ENCODE assay signal across 8 cellular contexts in genomic region chr18:13217466-13217961, GRCh38. TPM values are rescaled to one million over a fixed set of nuclear protein-coding genes. Genes with fewer than 3 reads are reported as not detected.
DNase-seq lines count a peak whose midpoint lies in the region; ATAC-seq and TF ChIP-seq lines count a peak whose summit lies in the region.

No MANE protein-coding gene starts in this region.

- H3K4me3 ChIP-seq in H7 (ENCODE audit: insufficient read depth, low read depth, low read length) (peak overlapping the region; percentile 79), right atrium auricular region (peak overlapping the region; percentile 70 to 92), rectal smooth muscle tissue (ENCODE audit: low read length) (peak overlapping the region; percentile 75)

- H3K36me3 ChIP-seq in H7 (replicated peaks; ENCODE audit: control insufficient read depth, insufficient read depth, low read length) (no peaks in the 10 kb centered on the region), right atrium auricular region (no peaks in the 10 kb centered on the region), rectal smooth muscle tissue (ENCODE audit: control insufficient read depth, insufficient read depth, low read length) (no peaks in the 10 kb centered on the region)

- no peak for ATAC-seq in GM21737 (IDR thresholded peaks at IDR 0.05; ENCODE audit: unreplicated experiment)

- H3K9me3 Mint-ChIP-seq in activated naive CD8-positive, alpha-beta T cell (ENCODE audit: low read depth) = no peaks in the 10 kb centered on the region

- H3K27ac ChIP-seq in right atrium auricular region (peak overlapping the region; percentile 94 to 96), rectal smooth muscle tissue (ENCODE audit: low read depth, low read length) (peak overlapping the region; percentile 75)

- H3K4me1 Mint-ChIP-seq in activated naive CD8-positive, alpha-beta T cell (ENCODE audit: low read depth) = peaks cover 38% of the 10 kb centered on the region

- in situ Hi-C loops in Caki2 (cut with HindIII; ENCODE audit: low pct_unique_long_range_greater_than_20kb, low sequenced_read_pairs) = no loop called here

- no peaks in the 10 kb centered on the region for H3K9me3 ChIP-seq in right atrium auricular region

- peaks cover 6% of the 10 kb centered on the region for H3K27me3 Mint-ChIP-seq in activated naive CD8-positive, alpha-beta T cell

- peaks cover under 1% of the 10 kb centered on the region for H3K36me3 Mint-ChIP-seq in activated naive CD8-positive, alpha-beta T cell

- DNase-seq in Caki2 (ENCODE audit: low read depth) (peak; percentile 53), H7 (peak; percentile 88), RPMI8226 (peak; percentile 42), right atrium auricular region (ENCODE audit: low spot score) (peak; percentile 78), NCI-H226 (no peak)

- H3K27ac Mint-ChIP-seq in activated naive CD8-positive, alpha-beta T cell = no peak overlapping the region

- H3K27me3 ChIP-seq in H7 (ENCODE audit: control insufficient read depth, insufficient read depth, low read length) (peaks cover 15% of the 10 kb centered on the region), right atrium auricular region (no peaks in the 10 kb centered on the region), rectal smooth muscle tissue (ENCODE audit: control insufficient read depth, insufficient read depth, low read length) (no peaks in the 10 kb centered on the region)

- TF ChIP-seq CTCF in right atrium auricular region (IDR thresholded peaks at IDR 0.05) = peak in 1 of 2 donors; percentile 4

- H3K4me3 Mint-ChIP-seq in activated naive CD8-positive, alpha-beta T cell = peak overlapping the region; percentile 23

- no peak overlapping the region for H3K9ac ChIP-seq in rectal smooth muscle tissue (ENCODE audit: low read length)

- peaks cover 0 to 45% of the 10 kb centered on the region in 2 donors for H3K4me1 ChIP-seq in right atrium auricular region
- H3K4me1 ChIP-seq in rectal smooth muscle tissue (ENCODE audit: control insufficient read depth, insufficient read depth, low read length) = peaks cover 25% of the 10 kb centered on the region

RNA-seq across cellular contexts. Expression of gene LDLRAD4, which starts 1.0 kb away (rescaled TPM):
- total RNA-seq in Caki2 (2014; rRNA removed; shearing (Covaris generic); ENCODE audit: low replicate concordance) = 0.44 TPM in 1 of 2 replicates, not detected in the other
- total RNA-seq in H7 (2014; rRNA removed; shearing (Covaris generic)) = 21.0 and 23.9 TPM in 2 replicates
- total RNA-seq in right atrium auricular region = 10 to 100 TPM; 33.1 to 41.2 TPM

Comparison
In these comparisons a context has a peak if more than half of its experiments do, and no peak if none do; other contexts are left out.
1. RNA of gene LDLRAD4, which starts 1.0 kb away (total RNA-seq): 33.1 to 41.2 TPM in right atrium auricular region and 21.0 to 23.9 TPM in H7; 0.44 TPM in Caki2; every median in the first group is over 10 times any median in the second.
2. Peak in every context shown above with its lines, with median percentiles within 50 percentile points of each other: H3K4me3 ChIP-seq.